Comparison of ENCODE assay signal across 23 cellular contexts in the genomic region with DNA sequence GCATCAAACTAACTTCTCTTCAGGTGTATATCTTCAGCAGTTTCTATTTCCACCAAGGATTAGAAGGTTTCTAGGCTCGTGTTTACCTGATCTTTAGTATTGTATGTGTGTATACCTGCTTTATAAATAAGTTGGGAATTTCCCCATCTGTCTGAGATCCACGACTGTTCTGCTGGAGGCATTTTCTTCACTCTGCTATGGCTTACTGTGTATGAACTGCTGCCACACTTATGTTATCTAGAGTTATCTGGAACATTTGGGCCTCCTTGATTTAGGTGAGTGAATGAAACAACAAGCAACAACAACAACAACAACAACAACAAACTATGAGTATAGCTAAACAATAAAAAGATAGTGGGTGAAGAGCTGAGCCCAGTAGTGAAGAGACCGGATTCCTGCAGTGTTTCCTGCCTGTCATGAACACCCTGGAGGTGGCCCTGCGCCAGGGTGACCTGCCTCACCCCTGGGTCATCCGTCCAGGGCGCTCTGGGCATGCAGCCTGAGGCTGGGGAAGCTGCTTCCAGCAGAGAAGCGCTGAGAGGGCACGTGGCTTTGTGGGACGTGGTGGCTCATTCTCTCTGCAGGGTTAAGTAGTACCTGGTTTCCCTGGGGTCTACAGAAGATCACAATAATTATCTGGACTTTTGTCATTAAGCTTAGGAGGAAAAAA. TPM values are rescaled to one million over a fixed set of nuclear protein-coding genes. Genes with fewer than 3 reads are reported as not detected.
A peak's percentile ranks its signal among the peaks of the same experiment; 100 is the strongest.
DNase-seq lines count a peak whose midpoint lies in the region; ATAC-seq, FAIRE-seq and TF ChIP-seq lines count a peak whose summit lies in the region.
"Had no signal": no experiment of that assay in that cellular context is flagged by ENCODE, and none has a peak within 500 bp of the region (broad histone marks: within the 10 kb centered on the region; RNA-seq: fewer than 3 reads in every experiment).

No MANE protein-coding gene starts in this region.

- H3K36me3 ChIP-seq in MG63: no peaks in the 10 kb centered on the region
- H3K36me3 ChIP-seq in H1 (ENCODE audit: control insufficient read depth in 2 of 4, insufficient read depth in 4 of 4, low read length in 3 of 4): no peaks in the 10 kb centered on the region
- no peaks in the 10 kb centered on the region for H3K36me3 ChIP-seq in stomach
- no peaks in the 10 kb centered on the region for H3K36me3 ChIP-seq in uterus
- H3K36me3 ChIP-seq: HAP-1, SJSA1 had no signal

- no peak overlapping the region for H2BK20ac ChIP-seq in H1 (ENCODE audit: low read length)

- CTCF ChIA-PET in H1 (lab: Charles Lee; ENCODE audit: partially characterized antibody): interaction anchor here (0.7 to 2.4 kb wide), 4 partner anchors 8 to 120 kb away, joined by 3 to 7 read pairs (median 4); no protein-coding TSS in a partner anchor

- 91% methylated on average over 9 of the region's 9 CpGs; no CpG with 5 or more reads in 1 of the 2 experiments for WGBS in H1 (ENCODE audit: extremely low coverage in 1 of 2, insufficient coverage in 1 of 2, insufficient read length in 1 of 2, insufficient replicate concordance in 2 of 2, low coverage in 1 of 2, low lambda C conversion rate in 2 of 2, missing lambda C conversion rate in 1 of 2), 2 experiments
- WGBS in stomach, 5 donors: 18 to 42% (median 28%) methylated on average over 9 of the region's 9 CpGs

- no peak overlapping the region for H4K8ac ChIP-seq in H1 (ENCODE audit: extremely low read depth, insufficient read depth, low read length)

- no peak overlapping the region for H2AK5ac ChIP-seq in H1 (ENCODE audit: low read depth, low read length)

- H3K4me2 ChIP-seq in H1 (ENCODE audit: insufficient read depth in 1 of 2, low read depth in 2 of 2, low read length in 2 of 2): no peak overlapping the region

- H3K79me1 ChIP-seq in H1 (ENCODE audit: low read depth, low read length): no peaks in the 10 kb centered on the region

- POLR2A ChIA-PET in H1 (lab: Charles Lee; ENCODE audit: partially characterized antibody): no interaction called here

- no peak for TF ChIP-seq EP300 in H1 (IDR thresholded peaks at IDR 0.05; ENCODE audit: borderline replicate concordance in 1 of 2, low read depth in 2 of 2, low read length in 2 of 2)
- TF ChIP-seq EP300 in stomach (IDR thresholded peaks at IDR 0.05): no peak

- no peak overlapping the region for H2AFZ ChIP-seq in H1 (ENCODE audit: low read length)

- H4K20me1 ChIP-seq in H1 (replicated peaks in 1 of 2; ENCODE audit: control insufficient read depth in 1 of 2, insufficient read depth in 2 of 2, low read length in 2 of 2): no peaks in the 10 kb centered on the region

- H3K79me2 ChIP-seq in H1 (ENCODE audit: control insufficient read depth in 1 of 2, insufficient read depth in 2 of 2, low read length in 2 of 2): no peaks in the 10 kb centered on the region

- no peak overlapping the region for H2BK120ac ChIP-seq in H1 (replicated peaks; ENCODE audit: low read depth, low read length)

- H3K4me3 ChIP-seq in MG63 (no peak overlapping the region), H1 (ENCODE audit: extremely low read depth in 1 of 4, insufficient read depth in 2 of 4, low read depth in 3 of 4, low read length in 4 of 4) (no peak overlapping the region), stomach (no peak overlapping the region), uterus (no peak overlapping the region)
- H3K4me3 ChIP-seq: HAP-1, SJSA1 had no signal

- no peak for FAIRE-seq in H1 (lab: Jason Lieb, UNC)
- FAIRE-seq: G401.6, GM18507 had no signal

- no peak for TF ChIP-seq POLR2A in H1 (IDR thresholded peaks at IDR 0.05; ENCODE audit: control extremely low read depth in 1 of 2, low read depth in 2 of 2, low read length in 2 of 2)
- TF ChIP-seq POLR2A in stomach (IDR thresholded peaks at IDR 0.05): no peak
- TF ChIP-seq POLR2A in uterus (IDR thresholded peaks at IDR 0.05): no peak

- H3K27ac ChIP-seq in H1 (ENCODE audit: low read depth, low read length) (no peak overlapping the region), stomach (peak overlapping the region; percentile 32 to 67 (median 44)), uterus (no peak overlapping the region)
- H3K27ac ChIP-seq: SJSA1 had no signal

- no peak overlapping the region for H4K5ac ChIP-seq in H1 (ENCODE audit: insufficient read length, low read depth, low read length)

- H2BK15ac ChIP-seq in H1 (ENCODE audit: low read length): no peak overlapping the region

- H3K9me3 ChIP-seq in MG63: no peaks in the 10 kb centered on the region
- H3K9me3 ChIP-seq in H1 (ENCODE audit: insufficient read depth in 2 of 2, low read depth in 1 of 2, low read length in 1 of 2): no peaks in the 10 kb centered on the region
- H3K9me3 ChIP-seq in stomach: no peaks in the 10 kb centered on the region
- no peaks in the 10 kb centered on the region for H3K9me3 ChIP-seq in uterus
- H3K9me3 ChIP-seq: HAP-1, SJSA1 had no signal

- H3K23ac ChIP-seq in H1 (ENCODE audit: insufficient read length): no peak overlapping the region

- TF ChIP-seq RAD21 in H1 (IDR thresholded peaks at IDR 0.05 in 1 of 2, conservative IDR thresholded peaks at IDR 0.05 in 1 of 2; ENCODE audit: low read depth in 2 of 2, low read length in 2 of 2): no peak

- no peak overlapping the region for H3K9ac ChIP-seq in H1 (replicated peaks in 1 of 4; ENCODE audit: extremely low read depth in 1 of 4, low read depth in 3 of 4, low read length in 3 of 4)

- no peak overlapping the region for H3K18ac ChIP-seq in H1 (ENCODE audit: extremely low read depth, low read length)

- peak overlapping the region; percentile 60; the same call in 1 of the 2 replicates for H2BK12ac ChIP-seq in H1 (ENCODE audit: low read depth, low read length)

- intact Hi-C loops in stomach (cut with DNase I; ENCODE audit: low total_unique reads) (no loop called here), uterus (cut with DNase I; ENCODE audit: low total_unique reads) (no loop called here)

- no peak overlapping the region for H2BK5ac ChIP-seq in H1 (ENCODE audit: low read depth, low read length)

- peaks cover 0 to 3% (median 0%) of the 10 kb centered on the region in 4 experiments; a peak in 1 of 7 replicates for H3K4me1 ChIP-seq in H1 (replicated peaks in 1 of 4; ENCODE audit: control insufficient read depth in 3 of 4, insufficient read depth in 4 of 4, low read length in 3 of 4)
- peaks cover 11 to 51% (median 25%) of the 10 kb centered on the region in 4 donors for H3K4me1 ChIP-seq in stomach
- H3K4me1 ChIP-seq in uterus: no peaks in the 10 kb centered on the region
- H3K4me1 ChIP-seq: HAP-1, SJSA1 had no signal

- H3K56ac ChIP-seq in H1 (replicated peaks; ENCODE audit: insufficient read length, low read depth, low read length): no peak overlapping the region

- TF ChIP-seq CTCF in H1 (IDR thresholded peaks at IDR 0.05; ENCODE audit: control extremely low read depth in 1 of 3, insufficient read depth in 1 of 3, low read depth in 1 of 3, low read length in 3 of 3) (no peak), stomach (IDR thresholded peaks at IDR 0.05) (no peak), uterus (IDR thresholded peaks at IDR 0.05) (no peak)

- no peaks in the 10 kb centered on the region for H3K23me2 ChIP-seq in H1 (ENCODE audit: low read depth, low read length)

- no peak overlapping the region for H3K14ac ChIP-seq in H1 (ENCODE audit: insufficient read length)

- H4K91ac ChIP-seq in H1 (replicated peaks; ENCODE audit: insufficient read length, low read length): no peak overlapping the region

- no peak overlapping the region for H3K4ac ChIP-seq in H1 (replicated peaks; ENCODE audit: insufficient read length, low read depth, low read length)

- no peaks in the 10 kb centered on the region for H3K27me3 ChIP-seq in MG63
- no peaks in the 10 kb centered on the region for H3K27me3 ChIP-seq in H1 (replicated peaks in 1 of 4; ENCODE audit: control insufficient read depth in 3 of 4, extremely low read depth in 1 of 4, insufficient read depth in 3 of 4, low read length in 3 of 4)
- no peaks in the 10 kb centered on the region for H3K27me3 ChIP-seq in stomach
- no peaks in the 10 kb centered on the region for H3K27me3 ChIP-seq in uterus

- peak; percentile 94 for ATAC-seq in left lobe of liver

- DNase-seq in MG63: peak; percentile 59
- DNase-seq in H1 (ENCODE audit: low read depth in 1 of 2, low spot score in 2 of 2): no peak
- DNase-seq in left lobe of liver (ENCODE audit: low spot score): peak; percentile 96
- peak; percentile 69 for DNase-seq in stomach
- no peak for DNase-seq in uterus
- DNase-seq in HuH-7.5 (ENCODE audit: low spot score): no peak
- DNase-seq in activated CD4-positive, alpha-beta T cell treated with anti-CD3 and anti-CD28 coated beads for 1 hour: no peak
- DNase-seq: activated CD4-positive, alpha-beta T cell treated with anti-CD3 and anti-CD28 coated beads for 48 hours; aorta; CD4-positive, alpha-beta T cell; cerebellar nuclear complex; DMS 273 treated with DMSO at 0.1 percent for 48 hours; immature natural killer cell; KBM-7; MV-4-11; NCI-H187; NCI-H345; occipital lobe had no signal

TF ChIP-seq in H1, 55 proteins besides CTCF, POLR2A, EP300 and RAD21:
- no peak for TF ChIP-seq GABPA (IDR thresholded peaks at IDR 0.05; ENCODE audit: borderline replicate concordance, insufficient read depth, low read length)

RNA-seq across cellular contexts. Expression of a gene that starts 56.1 kb away (rescaled TPM):
- total RNA-seq in MG63 (2014; rRNA removed; shearing (Covaris generic); ENCODE audit: low replicate concordance): 34.0 and 42.3 TPM in 2 replicates
- total RNA-seq in H1 (2021; fragmentation: NEBNext Ultra II Directional; extraction: Animal tissue kit (Norgen Biotek cat#: 25700)): 0.09 and 0.25 TPM in 2 replicates
- polyA plus RNA-seq in H1 (2011; rRNA removed): 0.02 TPM in 1 of 2 replicates, not detected in the other
- not detected for polyA plus RNA-seq in H1 (2011; cell fraction: cytosol; rRNA removed)
- 0.03 TPM for polyA plus RNA-seq in H1 (2011; cell fraction: nucleus; rRNA removed)
- polyA plus RNA-seq in H1 (2012, experiment 1 of 2): 0.09 to 0.19 TPM (median 0.18 TPM) in 3 of 4 replicates, not detected in the other
- 0.14 TPM for polyA plus RNA-seq in H1 (2012, experiment 2 of 2)
- polyA plus RNA-seq in H1 (2013, experiment 1 of 2): not detected
- not detected for polyA plus RNA-seq in H1 (2013, experiment 2 of 2)
- polyA minus RNA-seq in H1 (2011; rRNA and poly(A)+ RNA removed): 0.06 TPM in 1 of 2 replicates, not detected in the other
- polyA minus RNA-seq in H1 (2011; cell fraction: cytosol; rRNA and poly(A)+ RNA removed): not detected
- polyA minus RNA-seq in H1 (2011; cell fraction: nucleus; rRNA and poly(A)+ RNA removed): not detected
- 11.7 TPM for total RNA-seq in left lobe of liver
- 100 to 1,000 TPM in 3 of 5 donors, 10 to 100 TPM in 2; 71.5 to 194 (median 180) TPM for total RNA-seq in stomach
- polyA plus RNA-seq in stomach: 10 to 100 TPM; 11.9 to 37.9 (median 31.1) TPM
- total RNA-seq in uterus: 10 to 100 TPM; 28.2 to 59.6 (median 39.5) TPM
- total RNA-seq: T-helper 1 cell treated with Interleukin-12 subunit alpha and Interleukin-12 subunit beta and Interleukin-4 antibody, amounts not matched to agents 30 ng/mL and 1 ng/mL, for 36 hours had no signal

Comparison
In these comparisons a context has a peak if more than half of its experiments do, and no peak if none do; other contexts are left out.
1. DNase-seq: peak in MG63 (single experiment), left lobe of liver (single experiment) and stomach (single experiment); none in H1 (0 of 2), uterus (0 of 2), HuH-7.5 (single experiment) and activated CD4-positive, alpha-beta T cell treated with anti-CD3 and anti-CD28 coated beads for 1 hour (single experiment).
2. H3K27ac ChIP-seq: peak in stomach (5 of 5); none in H1 (single experiment) and uterus (0 of 2).
3. RNA of a gene that starts 56.1 kb away (total RNA-seq): 71.5 to 194 TPM in stomach, 28.2 to 59.6 TPM in uterus, 34.0 to 42.3 TPM in MG63 and 11.7 TPM in left lobe of liver (single experiment); 0.09 to 0.25 TPM in H1; every median in the first group is over 10 times any median in the second.